In the genomic region with DNA sequence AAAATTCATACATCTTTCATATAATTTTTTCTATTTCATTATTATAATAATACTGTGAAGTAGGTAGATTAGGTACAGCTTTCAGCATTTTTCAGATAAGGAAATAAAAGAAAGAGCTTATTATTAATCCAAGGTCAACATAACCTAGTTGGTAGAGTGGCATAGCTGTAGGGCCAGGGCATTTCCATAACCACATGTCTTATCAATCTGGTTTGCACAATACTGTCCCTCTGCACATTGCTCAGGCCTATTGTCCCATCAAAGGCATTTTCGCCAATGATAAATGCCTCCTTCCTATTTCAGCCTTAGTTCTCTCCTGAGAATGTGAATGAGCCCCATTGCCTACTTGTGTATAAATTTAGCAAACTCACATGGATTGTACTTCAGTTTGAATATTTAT, we compare ENCODE assay signal across 33 cellular contexts.
"Had no signal": no experiment of that assay in that cellular context is flagged by ENCODE, and none has a peak within 500 bp of the region (broad histone marks: within the 10 kb centered on the region; RNA-seq: fewer than 3 reads in every experiment).

No MANE protein-coding gene starts in this region.

- H3K27me3 ChIP-seq: adrenal gland, ascending aorta, brain microvascular endothelial cell, breast epithelium, cardiac muscle cell had no signal

- FAIRE-seq: astrocyte, bronchial epithelial cell had no signal

- H3K9me3 ChIP-seq: adrenal gland, ascending aorta, breast epithelium had no signal

- DNase-seq: activated effector memory CD4-positive, alpha-beta T cell treated with anti-CD3 and anti-CD28 coated beads, Interleukin-2, amount 50 U/mL, for 16 hours; activated effector memory CD4-positive, alpha-beta T cell treated with Interleukin-2 at 50 U/mL for 16 hours; activated gamma-delta T cell; activated gamma-delta T cell treated with Interleukin-2 at 50 U/mL for 16 hours; activated naive CD4-positive, alpha-beta T cell treated with anti-CD3 and anti-CD28 coated beads for 36 hours; activated naive CD4-positive, alpha-beta T cell treated with anti-CD3 and anti-CD28 coated beads, Interleukin-2, amount 10 ng/mL, durations not matched to agents 7 days and 5 days; activated naive CD4-positive, alpha-beta T cell treated with anti-CD3 and anti-CD28 coated beads, Interleukin-2, amount 50 U/mL, for 16 hours; activated naive CD4-positive, alpha-beta T cell treated with Interleukin-2 at 50 U/mL for 16 hours; activated naive CD8-positive, alpha-beta T cell treated with anti-CD3 and anti-CD28 coated beads for 36 hours; activated naive CD8-positive, alpha-beta T cell treated with anti-CD3 and anti-CD28 coated beads, Interleukin-2, amount 10 ng/mL, durations not matched to agents 7 days and 5 days; activated naive CD8-positive, alpha-beta T cell treated with anti-CD3 and anti-CD28 coated beads, Interleukin-2, amount 50 U/mL, for 24 hours; activated T-cell treated with anti-CD3 and anti-CD28 coated beads for 4 hours; activated T-cell treated with anti-CD3 and anti-CD28 coated beads, Interleukin-2, amount 50 U/mL, for 1 hour; activated T-cell treated with anti-CD3 and anti-CD28 coated beads, Interleukin-2, amount 50 U/mL, for 24 hours; activated T-cell treated with anti-CD3 and anti-CD28 coated beads, Interleukin-2, amount 50 U/mL, for 4 hours; activated T-cell treated with anti-CD3 and anti-CD28 coated beads, Interleukin-2, amount 50 U/mL, for 48 hours; activated T-cell treated with anti-CD3 and anti-CD28 coated beads, Interleukin-2, amount 50 U/mL, for 72 hours; adrenal gland; amniotic stem cell; amygdala; anterior cingulate cortex; aorta; brain microvascular endothelial cell; caudate nucleus; central memory CD4-positive, alpha-beta T cell; cerebellar nuclear complex had no signal

- H3K36me3 ChIP-seq: adrenal gland, ascending aorta, brain microvascular endothelial cell, breast epithelium, cardiac muscle cell had no signal

- H3K4me1 ChIP-seq: adrenal gland, ascending aorta, breast epithelium had no signal

- ATAC-seq: activated naive CD4-positive, alpha-beta T cell treated with anti-CD3 and anti-CD28 coated beads, Interleukin-2, amount 50 U/mL, for 72 hours; activated naive CD8-positive, alpha-beta T cell treated with anti-CD3 and anti-CD28 coated beads, Interleukin-2, amount 50 U/mL, for 24 hours; activated T-cell treated with anti-CD3 and anti-CD28 coated beads, Interleukin-2, amount 50 U/mL, for 4 hours; activated T-cell treated with anti-CD3 and anti-CD28 coated beads, Interleukin-2, amount 50 U/mL, for 72 hours; activated T-helper 17 cell treated with anti-CD3 and anti-CD28 coated beads, Interleukin-2, amount 50 U/mL, for 72 hours had no signal

- H3K4me3 ChIP-seq: adrenal gland, ascending aorta, breast epithelium, cardiac muscle cell had no signal

- H3K27ac ChIP-seq: adrenal gland, ascending aorta, brain microvascular endothelial cell, breast epithelium, cardiac muscle cell had no signal
